1 cellular context compared by ENCODE assay signal in genomic region chr11:66321606-66322005, GRCh38.
TF ChIP-seq lines count a peak whose summit lies in the region.

No MANE protein-coding gene starts in this region.

TF ChIP-seq in H1, 55 proteins besides CTCF, POLR2A, EP300 and RAD21:
- TF ChIP-seq CHD7 (IDR thresholded peaks at IDR 0.05; ENCODE audit: insufficient replicate concordance, low read length), result no peak
- TF ChIP-seq HDAC6 (IDR thresholded peaks at IDR 0.05; ENCODE audit: low read depth, low read length), result no peak
- TF ChIP-seq NANOG (IDR thresholded peaks at IDR 0.05; ENCODE audit: insufficient read depth, low read depth, low read length, poor library complexity, severe bottlenecking), result no peak
- no peak for TF ChIP-seq SP4 (IDR thresholded peaks at IDR 0.05; ENCODE audit: low read length)
- TF ChIP-seq ATF3 (IDR thresholded peaks at IDR 0.05; ENCODE audit: insufficient read depth, low read depth, low read length), result no peak
- no peak for TF ChIP-seq POU5F1 (IDR thresholded peaks at IDR 0.05; ENCODE audit: low read depth, low read length)
- no peak for TF ChIP-seq ATF2 (IDR thresholded peaks at IDR 0.05; ENCODE audit: low read length)
- TF ChIP-seq SP2 (IDR thresholded peaks at IDR 0.05; ENCODE audit: low read length), result no peak
